36 cellular contexts compared by ENCODE assay signal in genomic region chr2:176186024-176186423, GRCh38. TPM values are rescaled to one million over a fixed set of nuclear protein-coding genes. Genes with fewer than 3 reads are reported as not detected.
"Had no signal": no experiment of that assay in that cellular context is flagged by ENCODE, and none has a peak within 500 bp of the region (broad histone marks: within the 10 kb centered on the region; RNA-seq: fewer than 3 reads in every experiment).

No MANE protein-coding gene starts in this region.

- DNase-seq: activated B cell treated with CpG ODN at 0.5 μM for 24 hours; activated CD4-positive, alpha-beta memory T cell treated with anti-CD3 and anti-CD28 coated beads for 36 hours; activated CD4-positive, alpha-beta T cell treated with anti-CD3 and anti-CD28 coated beads for 4 hours; activated CD4-positive, alpha-beta T cell treated with anti-CD3 and anti-CD28 coated beads, Interleukin-2, amount 50 U/mL, for 1 hour; activated CD4-positive, CD25-positive, alpha-beta regulatory T cell treated with anti-CD3 and anti-CD28 coated beads, Interleukin-2, amount 50 U/mL, for 72 hours; activated CD8-positive, alpha-beta memory T cell treated with anti-CD3 and anti-CD28 coated beads, Interleukin-2, amount 50 U/mL, for 4 hours; activated effector memory CD4-positive, alpha-beta T cell treated with anti-CD3 and anti-CD28 coated beads, Interleukin-2, amount 50 U/mL, for 16 hours; activated naive CD4-positive, alpha-beta T cell; activated T-cell treated with anti-CD3 and anti-CD28 coated beads for 4 hours; activated T-cell treated with anti-CD3 and anti-CD28 coated beads, Interleukin-2, amount 50 U/mL, for 4 hours; adrenal gland; body of pancreas; Kasumi-1; KG1; MG63; NCI-H1092; NCI-H1436 treated with DMSO at 0.1 percent for 48 hours; NCI-H1694 treated with DMSO at 0.1 percent for 48 hours; NCI-H2029; NCI-H345; NCI-H524 treated with DMSO at 0.1 percent for 48 hours; NK-92 treated with Interleukin-12 subunit alpha and Interleukin-12 subunit beta, amount 100 ng/mL, for 24 hours; PC-9; SIG-M5; SW 1271; T-helper 1 cell; T-helper 2 cell; T-helper 9 cell had no signal

- H3K27ac ChIP-seq: adrenal gland, body of pancreas, breast epithelium, PC-9, RWPE1, VCaP had no signal

- H3K27ac Mint-ChIP-seq: activated B cell treated with CpG ODN at 0.5 μM for 24 hours; activated CD4-positive, alpha-beta memory T cell treated with anti-CD3 and anti-CD28 coated beads for 36 hours; activated naive CD4-positive, alpha-beta T cell treated with anti-CD3 and anti-CD28 coated beads, Interleukin-2, amount 50 U/mL, for 72 hours had no signal

- H3K36me3 Mint-ChIP-seq: activated CD4-positive, alpha-beta memory T cell treated with anti-CD3 and anti-CD28 coated beads for 36 hours had no signal

- H3K9me3 Mint-ChIP-seq: activated B cell treated with CpG ODN at 0.5 μM for 24 hours; activated CD4-positive, alpha-beta memory T cell treated with anti-CD3 and anti-CD28 coated beads for 36 hours; activated naive CD4-positive, alpha-beta T cell treated with anti-CD3 and anti-CD28 coated beads, Interleukin-2, amount 50 U/mL, for 72 hours; activated T-cell treated with anti-CD3 and anti-CD28 coated beads, Interleukin-2, amount 50 U/mL, for 4 hours had no signal

- H3K9me3 ChIP-seq: adrenal gland, body of pancreas, breast epithelium, MG63 had no signal

- ATAC-seq: activated naive CD4-positive, alpha-beta T cell treated with anti-CD3 and anti-CD28 coated beads, Interleukin-2, amount 50 U/mL, for 72 hours; activated T-cell treated with anti-CD3 and anti-CD28 coated beads, Interleukin-2, amount 50 U/mL, for 4 hours; body of pancreas; Right ventricle myocardium inferior had no signal

- H3K36me3 ChIP-seq: adrenal gland, breast epithelium, MG63 had no signal

- H3K4me3 ChIP-seq: adrenal gland, body of pancreas, breast epithelium, MG63, PC-9 had no signal

- FAIRE-seq: astrocyte, RCC 7860 had no signal

- H2AFZ ChIP-seq: PC-9 had no signal

- H3K4me2 ChIP-seq: PC-9 had no signal

- H3K4me3 Mint-ChIP-seq: activated B cell treated with CpG ODN at 0.5 μM for 24 hours; activated CD4-positive, alpha-beta memory T cell treated with anti-CD3 and anti-CD28 coated beads for 36 hours; activated T-cell treated with anti-CD3 and anti-CD28 coated beads, Interleukin-2, amount 50 U/mL, for 4 hours had no signal

RNA-seq across cellular contexts. Expression of gene HOXD1, which starts 2.4 kb away (rescaled TPM):
- total RNA-seq: activated B cell treated with CpG ODN at 0.5 μM for 24 hours; activated CD4-positive, alpha-beta memory T cell treated with anti-CD3 and anti-CD28 coated beads for 36 hours; activated naive CD4-positive, alpha-beta T cell treated with anti-CD3 and anti-CD28 coated beads, Interleukin-2, amount 50 U/mL, for 72 hours; activated T-cell treated with anti-CD3 and anti-CD28 coated beads, Interleukin-2, amount 50 U/mL, for 4 hours; astrocyte; NCI-H460; PC-9; Right ventricle myocardium inferior had no signal

RNA-seq across cellular contexts. Expression of gene HOXD3, which starts 28.9 kb away (rescaled TPM):
- total RNA-seq: activated B cell treated with CpG ODN at 0.5 μM for 24 hours; activated CD4-positive, alpha-beta memory T cell treated with anti-CD3 and anti-CD28 coated beads for 36 hours; activated naive CD4-positive, alpha-beta T cell treated with anti-CD3 and anti-CD28 coated beads, Interleukin-2, amount 50 U/mL, for 72 hours; activated T-cell treated with anti-CD3 and anti-CD28 coated beads, Interleukin-2, amount 50 U/mL, for 4 hours; astrocyte; NCI-H460; PC-9 had no signal

RNA-seq across cellular contexts. Expression of gene HOXD4, which starts 34.7 kb away (rescaled TPM):
- total RNA-seq: activated B cell treated with CpG ODN at 0.5 μM for 24 hours; activated CD4-positive, alpha-beta memory T cell treated with anti-CD3 and anti-CD28 coated beads for 36 hours; activated naive CD4-positive, alpha-beta T cell treated with anti-CD3 and anti-CD28 coated beads, Interleukin-2, amount 50 U/mL, for 72 hours; activated T-cell treated with anti-CD3 and anti-CD28 coated beads, Interleukin-2, amount 50 U/mL, for 4 hours; astrocyte; NCI-H460; PC-9; Right ventricle myocardium inferior had no signal

RNA-seq across cellular contexts. Expression of gene HOXD8, which starts 56.5 kb away (rescaled TPM):
- total RNA-seq: activated B cell treated with CpG ODN at 0.5 μM for 24 hours; activated CD4-positive, alpha-beta memory T cell treated with anti-CD3 and anti-CD28 coated beads for 36 hours; activated naive CD4-positive, alpha-beta T cell treated with anti-CD3 and anti-CD28 coated beads, Interleukin-2, amount 50 U/mL, for 72 hours; astrocyte had no signal
